ENCODE assay signal across 8 cellular contexts in genomic region chr12:11171145-11171952, GRCh38. TPM values are rescaled to one million over a fixed set of nuclear protein-coding genes. Genes with fewer than 3 reads are reported as not detected.
DNase-seq lines count a peak whose midpoint lies in the region; FAIRE-seq and TF ChIP-seq lines count a peak whose summit lies in the region.

Gene SMIM10L1 (plus strand): TSS chr12:11171194. CDS start chr12:11171357, 163 bp downstream.

- peak within 1 kb of the TSS; percentile 100 for H3K27ac Mint-ChIP-seq in HFFc6
- peak within 1 kb of the TSS; percentile 99 for H3K27ac Mint-ChIP-seq in activated naive CD4-positive, alpha-beta T cell treated with anti-CD3 and anti-CD28 coated beads for 36 hours

- in situ Hi-C loops in SK-MEL-5 (cut with HindIII; ENCODE audit: low pct_unique_long_range_greater_than_20kb, low sequenced_read_pairs) = no loop called here

- peak within 1 kb of the TSS; percentile 98 for H3K4me3 Mint-ChIP-seq in HFFc6
- peak within 1 kb of the TSS; percentile 97 for H3K4me3 Mint-ChIP-seq in activated naive CD4-positive, alpha-beta T cell treated with anti-CD3 and anti-CD28 coated beads for 36 hours

- H3K9me3 Mint-ChIP-seq in HFFc6 = no peaks in the 10 kb centered on the region
- H3K9me3 Mint-ChIP-seq in activated naive CD4-positive, alpha-beta T cell treated with anti-CD3 and anti-CD28 coated beads for 36 hours = no peaks in the 10 kb centered on the region

- no peak for FAIRE-seq in frontal cortex (lab: Jason Lieb, UNC)

- peaks cover 46% of the 10 kb centered on the region for H3K4me1 Mint-ChIP-seq in HFFc6 (ENCODE audit: low read depth)
- peaks cover 38% of the 10 kb centered on the region for H3K4me1 Mint-ChIP-seq in activated naive CD4-positive, alpha-beta T cell treated with anti-CD3 and anti-CD28 coated beads for 36 hours (ENCODE audit: low read depth)

- peaks cover 21% of the 10 kb centered on the region for H3K36me3 ChIP-seq in neuron (ENCODE audit: insufficient read depth, low read length)

- peak within 1 kb of the TSS; percentile 59 for H3K4me3 ChIP-seq in neuron (ENCODE audit: low read length)

- H3K9me3 ChIP-seq in neuron (ENCODE audit: low read length) = no peaks in the 10 kb centered on the region

- peak within 1 kb of the TSS; percentile 42 for H2AFZ ChIP-seq in neuron (ENCODE audit: low read depth, low read length)

- no peaks in the 10 kb centered on the region for H3K27me3 ChIP-seq in neuron (ENCODE audit: insufficient read depth, low read length)

- H3K27me3 Mint-ChIP-seq in HFFc6 (ENCODE audit: insufficient read depth) = no peaks in the 10 kb centered on the region
- no peaks in the 10 kb centered on the region for H3K27me3 Mint-ChIP-seq in activated naive CD4-positive, alpha-beta T cell treated with anti-CD3 and anti-CD28 coated beads for 36 hours (ENCODE audit: low read depth)

- CTCF ChIA-PET in activated naive CD4-positive, alpha-beta T cell treated with anti-CD3 and anti-CD28 coated beads for 36 hours (lab: Charles Lee) = interaction anchor here (0.5 to 1.5 kb wide), 7 partner anchors 13 to 1320 kb away, joined by 3 to 5 read pairs (median 3); no protein-coding TSS in a partner anchor

- DNase-seq in GM04504 (ENCODE audit: low read depth) = peak; percentile 89
- DNase-seq in HFFc6 = peak; percentile 92
- peak; percentile 97 for DNase-seq in NAMALWA (ENCODE audit: low spot score)
- peak; percentile 95 for DNase-seq in SK-MEL-5 (ENCODE audit: low read depth, low spot score)
- DNase-seq in activated naive CD4-positive, alpha-beta T cell treated with anti-CD3 and anti-CD28 coated beads for 36 hours = peak; percentile 94
- peak; percentile 68 to 73 for DNase-seq in frontal cortex (ENCODE audit: low spot score in 2 of 2)
- DNase-seq in stromal cell of bone marrow (ENCODE audit: low read depth) = peak; percentile 92

- TF ChIP-seq CTCF in HFFc6 (IDR thresholded peaks at IDR 0.05) = 0 out of 2 replicates have a peak, but pooled peaks have one; percentile 5

- peaks cover 24% of the 10 kb centered on the region for H3K4me1 ChIP-seq in neuron (ENCODE audit: insufficient read depth, low read length)

- intact Hi-C loops in activated naive CD4-positive, alpha-beta T cell treated with anti-CD3 and anti-CD28 coated beads for 36 hours (cut with micrococcal nuclease) = loop anchor here (1.0 to 10.0 kb wide), 9 partner anchors 189 to 959 kb away; partner anchors contain the start of genes GABARAPL1 and MAGOHB

- peaks cover 56% of the 10 kb centered on the region for H3K36me3 Mint-ChIP-seq in HFFc6 (ENCODE audit: low read depth)
- H3K36me3 Mint-ChIP-seq in activated naive CD4-positive, alpha-beta T cell treated with anti-CD3 and anti-CD28 coated beads for 36 hours (ENCODE audit: low read depth) = peaks cover 16% of the 10 kb centered on the region

RNA-seq across cellular contexts. Expression of gene SMIM10L1, which starts in this region (rescaled TPM):
- 10 to 100 TPM; 11.7 to 13.7 (median 13.1) TPM for total RNA-seq in HFFc6 (2021; fragmentation: NEBNext Ultra II Directional; extraction: Animal tissue kit (Norgen Biotek cat#: 25700))
- 10.6 and 11.3 TPM in 2 replicates for total RNA-seq in SK-MEL-5 (2014; rRNA removed; shearing (Covaris generic))
- 10.7 and 13.4 TPM in 2 replicates for polyA plus RNA-seq in SK-MEL-5 (2015; cell fraction: cytosol; rRNA removed)
- 8.0 and 12.3 TPM in 2 replicates for polyA plus RNA-seq in SK-MEL-5 (2015; cell fraction: nucleus; rRNA removed)
- total RNA-seq in activated naive CD4-positive, alpha-beta T cell treated with anti-CD3 and anti-CD28 coated beads for 36 hours = 1 to 10 TPM; 5.0 to 5.6 TPM
- 10.2 TPM for total RNA-seq in frontal cortex

Comparison
In these comparisons a context has a peak if more than half of its experiments do, and no peak if none do; other contexts are left out.
1. Peak in every context shown above with its lines: DNase-seq and H3K4me3 ChIP-seq.